In genomic region chr12:50017047-50017446, GRCh38 we compare ENCODE assay signal across 1 cellular context.
TF ChIP-seq lines count a peak whose summit lies in the region.

No MANE protein-coding gene starts in this region.

TF ChIP-seq in IMR-90, 13 proteins besides CTCF, POLR2A, EP300 and RAD21:
- no peak for TF ChIP-seq CHD1 (IDR thresholded peaks at IDR 0.05; ENCODE audit: low read depth, low read length)
- TF ChIP-seq ELK1 (IDR thresholded peaks at IDR 0.05; ENCODE audit: borderline replicate concordance, low read depth, low read length) = no peak
- TF ChIP-seq MXI1 (IDR thresholded peaks at IDR 0.05; ENCODE audit: borderline replicate concordance, low read depth, low read length) = no peak
- TF ChIP-seq USF2 (IDR thresholded peaks at IDR 0.05; ENCODE audit: low read depth, low read length) = no peak
- no peak for TF ChIP-seq RFX5 (IDR thresholded peaks at IDR 0.05; ENCODE audit: low read depth, low read length)
- no peak for TF ChIP-seq RCOR1 (IDR thresholded peaks at IDR 0.05; ENCODE audit: insufficient replicate concordance, low read length)
- TF ChIP-seq MAFK (IDR thresholded peaks at IDR 0.05; ENCODE audit: low read depth, low read length) = peak; percentile 94
- TF ChIP-seq NFE2L2 (IDR thresholded peaks at IDR 0.05; ENCODE audit: low read depth, low read length) = peak; percentile 16; the same call in 1 of the 2 replicates
- TF ChIP-seq BHLHE40 (IDR thresholded peaks at IDR 0.05; ENCODE audit: low read depth, low read length) = no peak
- no peak for TF ChIP-seq MAZ (IDR thresholded peaks at IDR 0.05; ENCODE audit: borderline replicate concordance, low read depth, low read length)
- TF ChIP-seq CEBPB (IDR thresholded peaks at IDR 0.05; ENCODE audit: low read depth, low read length) = peak; percentile 55
- TF ChIP-seq FOS (IDR thresholded peaks at IDR 0.05; ENCODE audit: low read depth, low read length) = 0 out of 2 replicates have a peak, but pooled peaks have one; percentile 14
- no peak for TF ChIP-seq SMC3 (IDR thresholded peaks at IDR 0.05; ENCODE audit: low read depth, low read length)
